In genomic region chr1:15455522-15455921, GRCh38 we compare ENCODE assay signal across 20 cellular contexts. TPM values are rescaled to one million over a fixed set of nuclear protein-coding genes. Genes with fewer than 3 reads are reported as not detected.
DNase-seq lines count a peak whose midpoint lies in the region; ATAC-seq, FAIRE-seq and TF ChIP-seq lines count a peak whose summit lies in the region.
"Had no signal": no experiment of that assay in that cellular context is flagged by ENCODE, and none has a peak within 500 bp of the region (broad histone marks: within the 10 kb centered on the region; RNA-seq: fewer than 3 reads in every experiment).

No MANE protein-coding gene starts in this region.

- peak; percentile 89 for FAIRE-seq in GM12891 (lab: Jason Lieb, UNC)
- no peak for FAIRE-seq in astrocyte (lab: Jason Lieb, UNC)

- H3K27me3 Mint-ChIP-seq in astrocyte (ENCODE audit: low read depth, unreplicated experiment) (peaks cover 1% of the 10 kb centered on the region), type B pancreatic cell (no peaks in the 10 kb centered on the region)

- no peak overlapping the region for H3K4me2 ChIP-seq in astrocyte (ENCODE audit: low read length)

- H3K9ac ChIP-seq in astrocyte (ENCODE audit: low read length) = no peak overlapping the region

- H3K27ac Mint-ChIP-seq in astrocyte (ENCODE audit: unreplicated experiment) (no peak overlapping the region), type B pancreatic cell (no peak overlapping the region)
- H3K27ac Mint-ChIP-seq: activated CD4-positive, alpha-beta T cell treated with anti-CD3 and anti-CD28 coated beads, Interleukin-2, amount 10 ng/mL, durations not matched to agents 7 days and 5 days; activated naive CD4-positive, alpha-beta T cell treated with anti-CD3 and anti-CD28 coated beads, Interleukin-2, amount 10 ng/mL, durations not matched to agents 7 days and 5 days had no signal

- H3K4me3 Mint-ChIP-seq in astrocyte (ENCODE audit: unreplicated experiment) (peak overlapping the region; percentile 42), type B pancreatic cell (no peak overlapping the region)
- H3K4me3 Mint-ChIP-seq: activated CD4-positive, alpha-beta T cell treated with anti-CD3 and anti-CD28 coated beads, Interleukin-2, amount 10 ng/mL, durations not matched to agents 7 days and 5 days; activated naive CD4-positive, alpha-beta T cell treated with anti-CD3 and anti-CD28 coated beads, Interleukin-2, amount 10 ng/mL, durations not matched to agents 7 days and 5 days had no signal

- H3K36me3 Mint-ChIP-seq in astrocyte (ENCODE audit: low read depth, unreplicated experiment) (no peaks in the 10 kb centered on the region), type B pancreatic cell (no peaks in the 10 kb centered on the region)
- H3K36me3 Mint-ChIP-seq: activated naive CD4-positive, alpha-beta T cell treated with anti-CD3 and anti-CD28 coated beads, Interleukin-2, amount 10 ng/mL, durations not matched to agents 7 days and 5 days had no signal

- H2AFZ ChIP-seq in astrocyte (ENCODE audit: low read depth, low read length) = no peak overlapping the region

- peaks cover 7% of the 10 kb centered on the region for H3K4me1 Mint-ChIP-seq in astrocyte (ENCODE audit: low read depth, unreplicated experiment)
- H3K4me1 Mint-ChIP-seq in type B pancreatic cell (ENCODE audit: unreplicated experiment) = peaks cover 15% of the 10 kb centered on the region
- H3K4me1 Mint-ChIP-seq: activated CD4-positive, alpha-beta T cell treated with anti-CD3 and anti-CD28 coated beads, Interleukin-2, amount 10 ng/mL, durations not matched to agents 7 days and 5 days; activated naive CD4-positive, alpha-beta T cell treated with anti-CD3 and anti-CD28 coated beads, Interleukin-2, amount 10 ng/mL, durations not matched to agents 7 days and 5 days had no signal

- no peaks in the 10 kb centered on the region for H4K20me1 ChIP-seq in astrocyte (ENCODE audit: insufficient read depth, low read length)

- H3K27me3 ChIP-seq in astrocyte (ENCODE audit: insufficient read depth, low read length) = no peaks in the 10 kb centered on the region
- H3K27me3 ChIP-seq in left lung = no peaks in the 10 kb centered on the region
- H3K27me3 ChIP-seq: BE2C, brain microvascular endothelial cell, ovary, SJCRH30 had no signal

- H3K4me3 ChIP-seq in NB4 (ENCODE audit: low read depth, low read length) (no peak overlapping the region), astrocyte (ENCODE audit: insufficient read depth, low read depth, low read length) (no peak overlapping the region), left lung (no peak overlapping the region)
- H3K4me3 ChIP-seq: ovary, SJCRH30, thoracic aorta had no signal

- TF ChIP-seq CTCF in NB4 (IDR thresholded peaks at IDR 0.05; ENCODE audit: low read depth, low read length) (no peak), astrocyte (IDR thresholded peaks at IDR 0.05; ENCODE audit: insufficient read depth, low read depth, low read length) (no peak), left lung (IDR thresholded peaks at IDR 0.05) (no peak), type B pancreatic cell (conservative IDR thresholded peaks at IDR 0.05) (no peak)

- H3K4me1 ChIP-seq in astrocyte (ENCODE audit: insufficient read depth, low read length) (peaks cover 11% of the 10 kb centered on the region), left lung (peaks cover 0 to 9% of the 10 kb centered on the region in 2 donors)

- H3K9me3 ChIP-seq in astrocyte (ENCODE audit: insufficient read depth, low read depth, low read length) (no peaks in the 10 kb centered on the region), left lung (no peaks in the 10 kb centered on the region)
- H3K9me3 ChIP-seq: BE2C, ovary, SJCRH30, thoracic aorta had no signal

- no peaks in the 10 kb centered on the region for H3K79me2 ChIP-seq in astrocyte (ENCODE audit: insufficient read depth, low read length)

- ATAC-seq in left lung (peak; percentile 30), GM19463 (IDR thresholded peaks at IDR 0.05; ENCODE audit: unreplicated experiment) (no peak)

- H3K27ac ChIP-seq in astrocyte (ENCODE audit: low read depth, low read length) (no peak overlapping the region), left lung (no peak overlapping the region)
- H3K27ac ChIP-seq: brain microvascular endothelial cell, ovary, SJCRH30, thoracic aorta had no signal

- no peak for TF ChIP-seq POLR2A in GM12891 (IDR thresholded peaks at IDR 0.05; ENCODE audit: low read depth, low read length)
- no peak for TF ChIP-seq POLR2A in NB4 (IDR thresholded peaks at IDR 0.05; ENCODE audit: extremely low read depth, insufficient read length)

- H3K9me3 Mint-ChIP-seq in astrocyte (ENCODE audit: unreplicated experiment) (peaks cover 6% of the 10 kb centered on the region), type B pancreatic cell (peaks cover 5% of the 10 kb centered on the region)
- H3K9me3 Mint-ChIP-seq: activated CD4-positive, alpha-beta T cell treated with anti-CD3 and anti-CD28 coated beads, Interleukin-2, amount 10 ng/mL, durations not matched to agents 7 days and 5 days; activated naive CD4-positive, alpha-beta T cell treated with anti-CD3 and anti-CD28 coated beads, Interleukin-2, amount 10 ng/mL, durations not matched to agents 7 days and 5 days had no signal

- intact Hi-C loops in left lung (cut with DNase I) = no loop called here

- no peak for DNase-seq in GM12891 (ENCODE audit: insufficient read length, low spot score)
- peak; percentile 90 for DNase-seq in NB4 (ENCODE audit: low read depth)
- no peak for DNase-seq in astrocyte (ENCODE audit: low read depth)
- no peak for DNase-seq in left lung
- no peak for DNase-seq in NCI-H446 treated with DMSO at 0.1 percent for 48 hours (lab: John Stamatoyannopoulos, UW)
- DNase-seq in type B pancreatic cell (ENCODE audit: extremely low spot score, unreplicated experiment) = no peak
- no peak for DNase-seq in ureter (ENCODE audit: low spot score)
- DNase-seq: activated CD4-positive, alpha-beta T cell treated with anti-CD3 and anti-CD28 coated beads, Interleukin-2, amount 10 ng/mL, durations not matched to agents 7 days and 5 days; activated naive CD4-positive, alpha-beta T cell treated with anti-CD3 and anti-CD28 coated beads, Interleukin-2, amount 10 ng/mL, durations not matched to agents 7 days and 5 days; BE2C; brain microvascular endothelial cell; GF-D8; ovary; SJCRH30; stimulated activated CD4-positive, alpha-beta T cell treated with anti-CD3 and anti-CD28 coated beads, Interleukin-4, amount 100 ng/mL, for 4 hours had no signal

- H3K36me3 ChIP-seq in astrocyte (ENCODE audit: insufficient read depth, low read length) (no peaks in the 10 kb centered on the region), left lung (no peaks in the 10 kb centered on the region)
- H3K36me3 ChIP-seq: BE2C, brain microvascular endothelial cell, ovary, SJCRH30, thoracic aorta had no signal

TF ChIP-seq in GM12891, 5 proteins besides CTCF, POLR2A, EP300 and RAD21:
- TF ChIP-seq POLR2AphosphoS5 (IDR thresholded peaks at IDR 0.05; ENCODE audit: low read depth, low read length) = no peak
- TF ChIP-seq POU2F2 (IDR thresholded peaks at IDR 0.05; ENCODE audit: low read depth, low read length) = peak; percentile 79; the same call in 1 of the 2 replicates

RNA-seq across cellular contexts. Expression of gene CELA2A, which starts 1.0 kb away (rescaled TPM):
- not detected for polyA plus RNA-seq in GM12891 (2012; ENCODE audit: low read depth, missing spikeins)
- not detected in 2 replicates for total RNA-seq in astrocyte
- not detected for total RNA-seq in left lung
- 0.67 and 3.5 TPM in 2 replicates for total RNA-seq in type B pancreatic cell (ENCODE audit: low replicate concordance)
- 0.44 TPM for total RNA-seq in ureter
- total RNA-seq: activated CD4-positive, alpha-beta T cell treated with anti-CD3 and anti-CD28 coated beads, Interleukin-2, amount 10 ng/mL, durations not matched to agents 7 days and 5 days; dermis microvascular lymphatic vessel endothelial cell; skeletal muscle tissue; thoracic aorta had no signal
- polyA plus RNA-seq: esophagus had no signal

RNA-seq across cellular contexts. Expression of gene CTRC, which starts 17.3 kb away (rescaled TPM):
- polyA plus RNA-seq in GM12891 (2012; ENCODE audit: low read depth, missing spikeins) = not detected
- total RNA-seq in astrocyte (not detected in 2 replicates), left lung (under 1 TPM in 1 of 2 donors, not detected in 1; 0.81 TPM), type B pancreatic cell (ENCODE audit: low replicate concordance) (not detected in 2 replicates), ureter (not detected)
- total RNA-seq: dermis microvascular lymphatic vessel endothelial cell, skeletal muscle tissue had no signal
- polyA plus RNA-seq: ovary had no signal

RNA-seq across cellular contexts. Expression of gene CELA2B, which starts 20.4 kb away (rescaled TPM):
- not detected for polyA plus RNA-seq in GM12891 (2012; ENCODE audit: low read depth, missing spikeins)
- total RNA-seq in astrocyte = not detected in 2 replicates
- total RNA-seq in left lung = under 1 TPM in 1 of 2 donors, not detected in 1; 0.63 TPM
- not detected in 2 replicates for total RNA-seq in type B pancreatic cell (ENCODE audit: low replicate concordance)
- total RNA-seq in ureter = not detected
- total RNA-seq: activated CD4-positive, alpha-beta T cell treated with anti-CD3 and anti-CD28 coated beads, Interleukin-2, amount 10 ng/mL, durations not matched to agents 7 days and 5 days; dermis microvascular lymphatic vessel endothelial cell; thoracic aorta had no signal
- polyA plus RNA-seq: esophagus, ovary had no signal

RNA-seq across cellular contexts. Expression of gene EFHD2, which starts 45.8 kb away (rescaled TPM):
- 63.2 TPM for polyA plus RNA-seq in GM12891 (2012; ENCODE audit: low read depth, missing spikeins)
- total RNA-seq in astrocyte (26.0 and 27.2 TPM in 2 replicates), left lung (100 to 1,000 TPM in 1 of 2 donors, 10 to 100 TPM in 1; 44.6 to 107 TPM), type B pancreatic cell (ENCODE audit: low replicate concordance) (19.5 TPM in 2 replicates), ureter (103 TPM)
